Comparison of ENCODE assay signal across 29 cellular contexts in the genomic region with DNA sequence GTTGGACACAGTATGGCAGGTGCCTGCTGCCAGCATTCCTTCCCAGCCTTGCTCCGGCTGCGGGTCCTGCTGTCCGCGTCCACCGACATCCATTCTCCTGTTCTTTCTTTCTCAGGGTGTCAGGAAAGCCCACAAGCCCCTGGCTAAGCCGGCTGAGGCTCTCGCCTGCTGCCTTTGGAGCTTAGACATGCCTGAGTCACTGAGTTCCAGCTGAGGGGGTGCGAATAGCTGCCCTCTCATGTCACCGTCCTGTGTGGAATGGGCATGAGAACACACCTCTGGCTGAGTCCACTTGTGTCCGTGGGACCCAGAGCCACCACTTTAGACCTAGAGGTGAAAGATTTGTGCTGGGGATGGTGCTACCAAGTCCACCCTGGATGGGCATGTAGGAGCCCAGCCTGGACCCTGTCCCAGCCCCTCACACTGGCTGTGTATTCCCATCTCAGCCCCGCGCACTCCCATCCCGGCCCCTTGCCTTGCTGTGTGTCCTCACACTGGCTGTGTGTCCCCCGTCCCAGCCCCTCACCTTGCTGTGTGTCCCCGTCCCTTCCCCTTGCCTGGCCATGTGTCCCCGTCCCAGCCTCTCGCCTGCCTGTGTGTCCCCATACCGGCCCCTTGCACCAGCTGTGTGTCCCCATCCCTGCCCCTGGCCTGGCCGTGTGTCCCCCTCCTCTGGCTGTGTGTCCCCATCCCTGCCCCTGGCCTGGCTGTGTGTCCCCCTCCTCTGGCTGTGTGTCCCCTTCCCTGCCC.
"Had no signal": no experiment of that assay in that cellular context is flagged by ENCODE, and none has a peak within 500 bp of the region (broad histone marks: within the 10 kb centered on the region; RNA-seq: fewer than 3 reads in every experiment).

No MANE protein-coding gene starts in this region.

- H3K4me3 ChIP-seq: body of pancreas, colonic mucosa, gastrocnemius medialis, pancreas, prostate gland, suprapubic skin, tibial artery had no signal

- H3K27me3 Mint-ChIP-seq: activated CD8-positive, alpha-beta memory T cell treated with anti-CD3 and anti-CD28 coated beads, Interleukin-2, amount 10 ng/mL, durations not matched to agents 7 days and 5 days had no signal

- H3K9me3 ChIP-seq: body of pancreas, colonic mucosa, gastrocnemius medialis, pancreas, prostate gland, suprapubic skin, tibial artery had no signal

- DNase-seq: activated CD8-positive, alpha-beta memory T cell treated with anti-CD3 and anti-CD28 coated beads, Interleukin-2, amount 10 ng/mL, durations not matched to agents 7 days and 5 days; activated CD8-positive, alpha-beta T cell treated with anti-CD3 and anti-CD28 coated beads, Interleukin-2, amount 10 ng/mL, durations not matched to agents 7 days and 5 days; activated naive CD8-positive, alpha-beta T cell treated with anti-CD3 and anti-CD28 coated beads, Interleukin-2, amount 50 U/mL, for 24 hours; activated T-cell treated with anti-CD3 and anti-CD28 coated beads, Interleukin-2, amount 50 U/mL, for 48 hours; amygdala; body of pancreas; cerebellar nuclear complex; colonic mucosa; effector CD8-positive, alpha-beta T cell; gastrocnemius medialis; glutamatergic neuron; left cardiac atrium; left ventricle myocardium superior; mammary epithelial cell; naive B cell; nucleus accumbens; retina; small intestine; stimulated activated CD4-positive, alpha-beta T cell treated with anti-CD3 and anti-CD28 coated beads, Interleukin-4, amount 100 ng/mL, for 24 hours; T-helper 2 cell; tibial artery had no signal

- H3K27ac ChIP-seq: body of pancreas, colonic mucosa, gastrocnemius medialis, pancreas, prostate gland, suprapubic skin, tibial artery had no signal

- ATAC-seq: activated CD8-positive, alpha-beta memory T cell treated with anti-CD3 and anti-CD28 coated beads, Interleukin-2, amount 10 ng/mL, durations not matched to agents 7 days and 5 days; activated CD8-positive, alpha-beta T cell treated with anti-CD3 and anti-CD28 coated beads, Interleukin-2, amount 10 ng/mL, durations not matched to agents 7 days and 5 days; activated naive CD8-positive, alpha-beta T cell treated with anti-CD3 and anti-CD28 coated beads, Interleukin-2, amount 50 U/mL, for 24 hours; body of pancreas; gastrocnemius medialis; left ventricle myocardium superior; pancreas; sciatic nerve; stimulated activated effector memory CD8-positive, alpha-beta T cell treated with anti-CD3 and anti-CD28 coated beads, Interleukin-12 subunit alpha, Interleukin-12 subunit beta, amount 100 ng/mL, for 72 hours; WTC11 had no signal

- H3K4me1 ChIP-seq: colonic mucosa, gastrocnemius medialis, prostate gland, suprapubic skin, tibial artery had no signal

- H3K36me3 ChIP-seq: colonic mucosa, gastrocnemius medialis, pancreas, prostate gland, suprapubic skin, tibial artery had no signal

- H3K4me3 Mint-ChIP-seq: activated CD8-positive, alpha-beta memory T cell treated with anti-CD3 and anti-CD28 coated beads, Interleukin-2, amount 10 ng/mL, durations not matched to agents 7 days and 5 days; activated CD8-positive, alpha-beta T cell treated with anti-CD3 and anti-CD28 coated beads, Interleukin-2, amount 10 ng/mL, durations not matched to agents 7 days and 5 days; activated naive CD4-positive, alpha-beta T cell treated with anti-CD3 and anti-CD28 coated beads, Interleukin-2, amount 50 U/mL, for 24 hours; activated naive CD8-positive, alpha-beta T cell treated with anti-CD3 and anti-CD28 coated beads, Interleukin-2, amount 50 U/mL, for 24 hours; naive B cell; stimulated activated effector memory CD8-positive, alpha-beta T cell treated with anti-CD3 and anti-CD28 coated beads, Interleukin-12 subunit alpha, Interleukin-12 subunit beta, amount 100 ng/mL, for 72 hours; WTC11 had no signal

- H3K4me1 Mint-ChIP-seq: activated CD8-positive, alpha-beta memory T cell treated with anti-CD3 and anti-CD28 coated beads, Interleukin-2, amount 10 ng/mL, durations not matched to agents 7 days and 5 days; activated naive CD4-positive, alpha-beta T cell treated with anti-CD3 and anti-CD28 coated beads, Interleukin-2, amount 50 U/mL, for 24 hours; activated naive CD8-positive, alpha-beta T cell treated with anti-CD3 and anti-CD28 coated beads, Interleukin-2, amount 50 U/mL, for 24 hours; naive B cell; stimulated activated effector memory CD8-positive, alpha-beta T cell treated with anti-CD3 and anti-CD28 coated beads, Interleukin-12 subunit alpha, Interleukin-12 subunit beta, amount 100 ng/mL, for 72 hours had no signal

- H3K9me3 Mint-ChIP-seq: activated naive CD4-positive, alpha-beta T cell treated with anti-CD3 and anti-CD28 coated beads, Interleukin-2, amount 50 U/mL, for 24 hours; activated naive CD8-positive, alpha-beta T cell treated with anti-CD3 and anti-CD28 coated beads, Interleukin-2, amount 50 U/mL, for 24 hours; activated T-helper 2 cell treated with anti-CD3 and anti-CD28 coated beads, Interferon-gamma antibody, Interleukin-2, Interleukin-4, amounts not matched to agents 10 μg/mL and 5 μg/mL and 100 μg/mL, durations not matched to agents 14 hours and 24 hours and 36 hours; naive B cell; stimulated activated effector memory CD8-positive, alpha-beta T cell treated with anti-CD3 and anti-CD28 coated beads, Interleukin-12 subunit alpha, Interleukin-12 subunit beta, amount 100 ng/mL, for 72 hours; WTC11 had no signal

- H3K27ac Mint-ChIP-seq: activated CD8-positive, alpha-beta memory T cell treated with anti-CD3 and anti-CD28 coated beads, Interleukin-2, amount 10 ng/mL, durations not matched to agents 7 days and 5 days; activated CD8-positive, alpha-beta T cell treated with anti-CD3 and anti-CD28 coated beads, Interleukin-2, amount 10 ng/mL, durations not matched to agents 7 days and 5 days; activated naive CD4-positive, alpha-beta T cell treated with anti-CD3 and anti-CD28 coated beads, Interleukin-2, amount 50 U/mL, for 24 hours; activated naive CD8-positive, alpha-beta T cell treated with anti-CD3 and anti-CD28 coated beads, Interleukin-2, amount 50 U/mL, for 24 hours; activated T-helper 2 cell treated with anti-CD3 and anti-CD28 coated beads, Interferon-gamma antibody, Interleukin-2, Interleukin-4, amounts not matched to agents 10 μg/mL and 5 μg/mL and 100 μg/mL, durations not matched to agents 14 hours and 24 hours and 36 hours; naive B cell; stimulated activated effector memory CD8-positive, alpha-beta T cell treated with anti-CD3 and anti-CD28 coated beads, Interleukin-12 subunit alpha, Interleukin-12 subunit beta, amount 100 ng/mL, for 72 hours; WTC11 had no signal

- H3K27me3 ChIP-seq: body of pancreas, colonic mucosa, pancreas had no signal
